In genomic region chr19:17500447-17501198, GRCh38 we compare ENCODE assay signal across 16 cellular contexts. TPM values are rescaled to one million over a fixed set of nuclear protein-coding genes. Genes with fewer than 3 reads are reported as not detected.
DNase-seq lines count a peak whose midpoint lies in the region; ATAC-seq and TF ChIP-seq lines count a peak whose summit lies in the region.
"Had no signal": no experiment of that assay in that cellular context is flagged by ENCODE, and none has a peak within 500 bp of the region (broad histone marks: within the 10 kb centered on the region; RNA-seq: fewer than 3 reads in every experiment).

No MANE protein-coding gene starts in this region.

- DNase-seq in NCI-H774 (lab: John Stamatoyannopoulos, UW) (no peak), DMS 273 (lab: John Stamatoyannopoulos, UW; ENCODE audit: unreplicated experiment) (no peak), NCI-H1105 (lab: John Stamatoyannopoulos, UW) (no peak)
- DNase-seq: activated CD4-positive, alpha-beta T cell treated with anti-CD3 and anti-CD28 coated beads, Interleukin-2, amount 10 ng/mL, durations not matched to agents 24 days and 14 days; Calu3; effector memory CD4-positive, alpha-beta T cell; NCI-H1048; NCI-H69; stimulated activated naive CD8-positive, alpha-beta T cell treated with anti-CD3 and anti-CD28 coated beads, Interleukin-15, amount 100 ng/mL, for 72 hours had no signal

- no peaks in the 10 kb centered on the region for H3K9me3 ChIP-seq in BLaER1 treated with 17β-estradiol and CSF1 and Interleukin-3, amounts not matched to agents 10 nM and 100 nM (replicated peaks in 1 of 11)
- H3K9me3 ChIP-seq in HUES6 (ENCODE audit: control insufficient read depth, insufficient read depth, low read depth, low read length) (no peaks in the 10 kb centered on the region), gastroesophageal sphincter (no peaks in the 10 kb centered on the region)

- WGBS in gastroesophageal sphincter (ENCODE audit: low coverage in 1 of 2), 2 donors, result 80% methylated on average over 1 of the region's 27 CpGs; no CpG with 5 or more reads in 1 of the 2 donors

- H4K20me1 ChIP-seq in BLaER1 treated with 17β-estradiol and CSF1 and Interleukin-3, amounts not matched to agents 10 nM and 100 nM, result peaks cover 0 to 42% (median 5%) of the 10 kb centered on the region in 11 experiments; a peak in 11 of 22 replicates

- peak overlapping the region; percentile 53 to 89 (median 83); a peak in 21 of 22 replicates for H3K9ac ChIP-seq in BLaER1 treated with 17β-estradiol and CSF1 and Interleukin-3, amounts not matched to agents 10 nM and 100 nM
- peak overlapping the region; percentile 30 for H3K9ac ChIP-seq in HUES6 (ENCODE audit: low read length)

- no peak for TF ChIP-seq POLR2A in gastroesophageal sphincter (IDR thresholded peaks at IDR 0.05)

- no peaks in the 10 kb centered on the region for H3K27me3 ChIP-seq in BLaER1 treated with 17β-estradiol and CSF1 and Interleukin-3, amounts not matched to agents 10 nM and 100 nM
- H3K27me3 ChIP-seq in HUES6 (ENCODE audit: control insufficient read depth, insufficient read depth, low read length) (no peaks in the 10 kb centered on the region), gastroesophageal sphincter (no peaks in the 10 kb centered on the region)

- ATAC-seq in gastroesophageal sphincter (no peak), GM18502 (IDR thresholded peaks at IDR 0.05; ENCODE audit: poor library complexity, unreplicated experiment) (no peak)
- ATAC-seq: activated naive CD4-positive, alpha-beta T cell treated with anti-CD3 and anti-CD28 coated beads, Interleukin-2, amount 50 U/mL, for 72 hours had no signal

- peaks cover 72 to 95% (median 87%) of the 10 kb centered on the region in 10 experiments for H3K4me1 ChIP-seq in BLaER1 treated with 17β-estradiol and CSF1 and Interleukin-3, amounts not matched to agents 10 nM and 100 nM
- H3K4me1 ChIP-seq in HUES6 (ENCODE audit: control insufficient read depth, insufficient read depth, low read length), result peaks cover 23% of the 10 kb centered on the region
- H3K4me1 ChIP-seq in gastroesophageal sphincter, result peaks cover 0 to 59% (median 0%) of the 10 kb centered on the region in 3 donors

- H3K36me3 ChIP-seq in BLaER1 treated with 17β-estradiol and CSF1 and Interleukin-3, amounts not matched to agents 10 nM and 100 nM, result peaks cover 13 to 52% (median 35%) of the 10 kb centered on the region in 11 experiments; a peak in 21 of 22 replicates
- H3K36me3 ChIP-seq in HUES6 (ENCODE audit: control insufficient read depth, insufficient read depth, low read length), result no peaks in the 10 kb centered on the region
- H3K36me3 ChIP-seq in gastroesophageal sphincter, result peaks cover 0 to 59% of the 10 kb centered on the region in 2 donors

- H3K4me3 ChIP-seq in BLaER1 treated with 17β-estradiol and CSF1 and Interleukin-3, amounts not matched to agents 10 nM and 100 nM, result peak overlapping the region in 7 of 10 experiments; percentile 31 to 50 (median 42); a peak in 13 of 20 replicates
- H3K4me3 ChIP-seq in HUES6 (ENCODE audit: low read depth, low read length) (no peak overlapping the region), gastroesophageal sphincter (no peak overlapping the region), skin epidermis (no peak overlapping the region)

- H3K4me2 ChIP-seq in BLaER1 treated with 17β-estradiol and CSF1 and Interleukin-3, amounts not matched to agents 10 nM and 100 nM, result peak overlapping the region; percentile 84 to 98 (median 94)

- peak overlapping the region; percentile 14 to 98 (median 96); a peak in 21 of 22 replicates for H3K27ac ChIP-seq in BLaER1 treated with 17β-estradiol and CSF1 and Interleukin-3, amounts not matched to agents 10 nM and 100 nM
- H3K27ac ChIP-seq in HUES6 (ENCODE audit: low read depth, low read length) (no peak overlapping the region), gastroesophageal sphincter (peak overlapping the region in 3 of 4 donors; percentile 21 to 36 (median 31)), skin epidermis (peak overlapping the region in 12 of 21 experiments; percentile 13 to 73 (median 62))

- no peak for TF ChIP-seq EP300 in gastroesophageal sphincter (IDR thresholded peaks at IDR 0.05)

- no peak for TF ChIP-seq CTCF in gastroesophageal sphincter (IDR thresholded peaks at IDR 0.05)

RNA-seq across cellular contexts. Expression of gene PGLS, which starts 10.8 kb away (rescaled TPM):
- 10 to 100 TPM; 35.0 to 48.7 (median 39.9) TPM for total RNA-seq in gastroesophageal sphincter

RNA-seq across cellular contexts. Expression of gene SLC27A1, which starts 30.3 kb away (rescaled TPM):
- 10 to 100 TPM; 17.1 to 21.3 (median 19.6) TPM for total RNA-seq in gastroesophageal sphincter

RNA-seq across cellular contexts. Expression of gene NXNL1, which starts 39.9 kb away (rescaled TPM):
- total RNA-seq in gastroesophageal sphincter, result not detected
- total RNA-seq: activated CD4-positive, alpha-beta T cell treated with anti-CD3 and anti-CD28 coated beads, Interleukin-2, amount 10 ng/mL, durations not matched to agents 24 days and 14 days; activated naive CD4-positive, alpha-beta T cell treated with anti-CD3 and anti-CD28 coated beads, Interleukin-2, amount 50 U/mL, for 72 hours; Calu3; myocyte had no signal

RNA-seq across cellular contexts. Expression of gene TMEM221, which starts 52.2 kb away (rescaled TPM):
- 1 to 10 TPM in 1 of 4 donors, under 1 TPM in 1, not detected in 2; 0.46 to 1.3 TPM for total RNA-seq in gastroesophageal sphincter
- total RNA-seq: activated CD4-positive, alpha-beta T cell treated with anti-CD3 and anti-CD28 coated beads, Interleukin-2, amount 10 ng/mL, durations not matched to agents 24 days and 14 days; activated naive CD4-positive, alpha-beta T cell treated with anti-CD3 and anti-CD28 coated beads, Interleukin-2, amount 50 U/mL, for 72 hours had no signal

RNA-seq across cellular contexts. Expression of gene COLGALT1, which starts 54.8 kb away (rescaled TPM):
- total RNA-seq in gastroesophageal sphincter, result 10 to 100 TPM; 54.7 to 78.9 (median 61.2) TPM

Comparison
In these comparisons a context has a peak if more than half of its experiments do, and no peak if none do; other contexts are left out.
1. H3K4me3 ChIP-seq: peak in BLaER1 treated with 17β-estradiol and CSF1 and Interleukin-3, amounts not matched to agents 10 nM and 100 nM (7 of 10); none in HUES6 (single experiment), gastroesophageal sphincter (0 of 2) and skin epidermis (0 of 7).